ENCODE assay signal across 15 cellular contexts in the genomic region with DNA sequence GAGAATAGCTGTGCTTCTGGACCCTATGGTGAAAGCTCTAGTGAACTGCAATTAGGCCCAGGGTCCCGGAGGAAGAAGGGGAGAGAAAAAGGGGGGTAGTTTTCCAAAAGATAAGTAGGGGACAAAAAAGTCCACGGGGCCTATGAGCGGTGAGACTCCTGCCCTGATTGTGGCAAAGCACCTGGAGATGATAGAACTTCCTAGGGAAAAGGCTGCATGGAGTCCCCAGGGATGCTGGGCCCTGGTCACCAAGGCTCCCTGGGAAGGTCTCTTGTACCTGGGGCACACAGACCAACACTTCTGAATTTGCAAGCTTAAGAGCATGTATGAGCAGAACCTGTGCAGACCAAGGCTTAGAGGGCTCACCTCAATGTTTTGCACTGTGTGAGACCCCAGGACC. TPM values are rescaled to one million over a fixed set of nuclear protein-coding genes. Genes with fewer than 3 reads are reported as not detected.
A peak's percentile ranks its signal among the peaks of the same experiment; 100 is the strongest.
DNase-seq lines count a peak whose midpoint lies in the region; TF ChIP-seq lines count a peak whose summit lies in the region.
"Had no signal": no experiment of that assay in that cellular context is flagged by ENCODE, and none has a peak within 500 bp of the region (broad histone marks: within the 10 kb centered on the region; RNA-seq: fewer than 3 reads in every experiment).

No MANE protein-coding gene starts in this region.

- H3K4me1 Mint-ChIP-seq in activated T-cell treated with anti-CD3 and anti-CD28 coated beads, Interleukin-2, amount 50 U/mL, for 24 hours (ENCODE audit: low read depth): peaks cover 14% of the 10 kb centered on the region
- H3K4me1 Mint-ChIP-seq: activated naive CD4-positive, alpha-beta T cell treated with anti-CD3 and anti-CD28 coated beads, Interleukin-2, amount 10 ng/mL, durations not matched to agents 7 days and 5 days had no signal

- DNase-seq in activated T-cell treated with anti-CD3 and anti-CD28 coated beads, Interleukin-2, amount 50 U/mL, for 24 hours: peak; percentile 23
- DNase-seq in activated T-cell treated with anti-CD3 and anti-CD28 coated beads, Interleukin-2, amount 50 U/mL, for 48 hours: no peak
- DNase-seq in PC-9 (no peak), epithelial cell of prostate (ENCODE audit: low read depth, low spot score) (no peak), smooth muscle cell (lab: John Stamatoyannopoulos, UW; ENCODE audit: unreplicated experiment) (no peak), occipital lobe (lab: John Stamatoyannopoulos, UW) (no peak), NCI-H1105 (lab: John Stamatoyannopoulos, UW) (no peak), OCI-M1 (lab: John Stamatoyannopoulos, UW) (no peak)
- DNase-seq: activated B cell treated with CpG ODN at 0.5 μM for 24 hours; activated CD8-positive, alpha-beta memory T cell treated with anti-CD3 and anti-CD28 coated beads, Interleukin-2, amount 50 U/mL, for 4 hours; activated naive CD4-positive, alpha-beta T cell treated with anti-CD3 and anti-CD28 coated beads, Interleukin-2, amount 10 ng/mL, durations not matched to agents 7 days and 5 days; NCI-H1930; NCI-H510A; T-helper 1 cell had no signal

- H3K4me3 ChIP-seq in PC-9 (no peak overlapping the region), smooth muscle cell (no peak overlapping the region)
- H3K4me3 ChIP-seq: GM12878 had no signal

- CTCF ChIA-PET in PC-9 (lab: Charles Lee): interaction anchor here (0.5 to 2.2 kb wide), 3 partner anchors 12 to 348 kb away, joined by 3 to 10 read pairs (median 7); no protein-coding TSS in a partner anchor

- H3K27ac Mint-ChIP-seq in activated T-cell treated with anti-CD3 and anti-CD28 coated beads, Interleukin-2, amount 50 U/mL, for 24 hours: no peak overlapping the region
- H3K27ac Mint-ChIP-seq: activated B cell treated with CpG ODN at 0.5 μM for 24 hours; activated naive CD4-positive, alpha-beta T cell treated with anti-CD3 and anti-CD28 coated beads, Interleukin-2, amount 10 ng/mL, durations not matched to agents 7 days and 5 days had no signal

- H3K9me2 ChIP-seq in PC-9 (ENCODE audit: insufficient read depth): no peaks in the 10 kb centered on the region

- peaks cover 17% of the 10 kb centered on the region for H3K27me3 Mint-ChIP-seq in activated T-cell treated with anti-CD3 and anti-CD28 coated beads, Interleukin-2, amount 50 U/mL, for 24 hours

- peak overlapping the region; percentile 96 for H3K27ac ChIP-seq in PC-9
- H3K27ac ChIP-seq in epithelial cell of prostate: peak overlapping the region; percentile 70
- H3K27ac ChIP-seq in smooth muscle cell (ENCODE audit: low read depth): peak overlapping the region; percentile 11

- H3K27me3 ChIP-seq in PC-9 (ENCODE audit: insufficient read depth, low read depth) (no peaks in the 10 kb centered on the region), smooth muscle cell (ENCODE audit: low read depth) (no peaks in the 10 kb centered on the region)

- H3K36me3 Mint-ChIP-seq in activated T-cell treated with anti-CD3 and anti-CD28 coated beads, Interleukin-2, amount 50 U/mL, for 24 hours (ENCODE audit: low read depth): peaks cover 11% of the 10 kb centered on the region

- intact Hi-C loops in PC-9 (cut with micrococcal nuclease; ENCODE audit: unreplicated experiment): no loop called here

- H3K4me2 ChIP-seq in PC-9: peak overlapping the region; percentile 61
- peak overlapping the region; percentile 6 for H3K4me2 ChIP-seq in smooth muscle cell

- H3K79me2 ChIP-seq in PC-9 (ENCODE audit: low read depth) (no peaks in the 10 kb centered on the region), smooth muscle cell (ENCODE audit: low read depth) (no peaks in the 10 kb centered on the region)

- H3F3A ChIP-seq in PC-9 (ENCODE audit: insufficient read depth, low read depth): peaks cover 50% of the 10 kb centered on the region
- H3F3A ChIP-seq in smooth muscle cell (ENCODE audit: low read depth): no peaks in the 10 kb centered on the region

- TF ChIP-seq CTCF in PC-9 (conservative IDR thresholded peaks at IDR 0.05): no peak
- no peak for TF ChIP-seq CTCF in smooth muscle cell (IDR thresholded peaks at IDR 0.05; ENCODE audit: borderline replicate concordance, insufficient read depth, poor library complexity, severe bottlenecking)

- H3K4me3 Mint-ChIP-seq in activated T-cell treated with anti-CD3 and anti-CD28 coated beads, Interleukin-2, amount 50 U/mL, for 24 hours: no peak overlapping the region
- H3K4me3 Mint-ChIP-seq: activated naive CD4-positive, alpha-beta T cell treated with anti-CD3 and anti-CD28 coated beads, Interleukin-2, amount 10 ng/mL, durations not matched to agents 7 days and 5 days had no signal

- H2AFZ ChIP-seq in PC-9 (no peak overlapping the region), smooth muscle cell (ENCODE audit: low read depth) (no peak overlapping the region)

- H3K9me3 Mint-ChIP-seq in activated T-cell treated with anti-CD3 and anti-CD28 coated beads, Interleukin-2, amount 50 U/mL, for 24 hours: no peaks in the 10 kb centered on the region
- H3K9me3 Mint-ChIP-seq: activated B cell treated with CpG ODN at 0.5 μM for 24 hours; activated naive CD4-positive, alpha-beta T cell treated with anti-CD3 and anti-CD28 coated beads, Interleukin-2, amount 10 ng/mL, durations not matched to agents 7 days and 5 days had no signal

- BruUV-seq in PC-9 (replicated peaks; lab: Mats Ljungman, UMichigan): TSS peak; percentile 5

- no peaks in the 10 kb centered on the region for H3K9me3 ChIP-seq in PC-9 (ENCODE audit: insufficient read depth, low read depth)
- no peaks in the 10 kb centered on the region for H3K9me3 ChIP-seq in smooth muscle cell (replicated peaks; ENCODE audit: low read depth)

- H3K36me3 ChIP-seq in PC-9 (ENCODE audit: low read depth) (no peaks in the 10 kb centered on the region), smooth muscle cell (ENCODE audit: low read depth) (no peaks in the 10 kb centered on the region)

- H3K4me1 ChIP-seq in PC-9 (replicated peaks; ENCODE audit: insufficient read depth): peaks cover 63% of the 10 kb centered on the region
- peaks cover 6% of the 10 kb centered on the region for H3K4me1 ChIP-seq in smooth muscle cell (ENCODE audit: low read depth)

- no peak overlapping the region for H3K9ac ChIP-seq in smooth muscle cell (ENCODE audit: low read depth)

- POLR2A ChIA-PET in PC-9 (lab: Charles Lee; ENCODE audit: unreplicated experiment): interaction anchor here (0.6 to 0.9 kb wide), 3 partner anchors 34 to 281 kb away, joined by 7 to 16 read pairs (median 15); no protein-coding TSS in a partner anchor

- 90% methylated on average over 3 of the region's 3 CpGs for WGBS in smooth muscle cell (ENCODE audit: low lambda C conversion rate)

- H4K20me1 ChIP-seq in PC-9 (ENCODE audit: insufficient read depth) (no peaks in the 10 kb centered on the region), smooth muscle cell (ENCODE audit: low read depth) (no peaks in the 10 kb centered on the region)

RNA-seq across cellular contexts. Expression of gene SHISA4, which starts 5.4 kb away (rescaled TPM):
- total RNA-seq in PC-9 (2021) (22.4 and 28.6 TPM in 2 replicates), smooth muscle cell (23.1 and 30.1 TPM in 2 replicates), occipital lobe (16.1 TPM)
- 64.4 and 73.5 TPM in 2 replicates for polyA plus RNA-seq in smooth muscle cell
- total RNA-seq: GM12878 had no signal

RNA-seq across cellular contexts. Expression of gene IPO9, which starts 54.3 kb away (rescaled TPM):
- total RNA-seq in PC-9 (2021) (67.3 and 76.2 TPM in 2 replicates), smooth muscle cell (24.9 and 25.4 TPM in 2 replicates), occipital lobe (36.2 TPM)
- polyA plus RNA-seq in smooth muscle cell: 43.6 and 53.5 TPM in 2 replicates

Comparison
In these comparisons a context has a peak if more than half of its experiments do, and no peak if none do; other contexts are left out.
1. H3K27ac ChIP-seq: peak in every context shown above with its lines; median percentile 96 in PC-9; 70 in epithelial cell of prostate; 11 in smooth muscle cell.